1 cellular context compared by ENCODE assay signal in genomic region chr4:186723207-186724047, GRCh38.
TF ChIP-seq lines count a peak whose summit lies in the region.

A gene with protein sequence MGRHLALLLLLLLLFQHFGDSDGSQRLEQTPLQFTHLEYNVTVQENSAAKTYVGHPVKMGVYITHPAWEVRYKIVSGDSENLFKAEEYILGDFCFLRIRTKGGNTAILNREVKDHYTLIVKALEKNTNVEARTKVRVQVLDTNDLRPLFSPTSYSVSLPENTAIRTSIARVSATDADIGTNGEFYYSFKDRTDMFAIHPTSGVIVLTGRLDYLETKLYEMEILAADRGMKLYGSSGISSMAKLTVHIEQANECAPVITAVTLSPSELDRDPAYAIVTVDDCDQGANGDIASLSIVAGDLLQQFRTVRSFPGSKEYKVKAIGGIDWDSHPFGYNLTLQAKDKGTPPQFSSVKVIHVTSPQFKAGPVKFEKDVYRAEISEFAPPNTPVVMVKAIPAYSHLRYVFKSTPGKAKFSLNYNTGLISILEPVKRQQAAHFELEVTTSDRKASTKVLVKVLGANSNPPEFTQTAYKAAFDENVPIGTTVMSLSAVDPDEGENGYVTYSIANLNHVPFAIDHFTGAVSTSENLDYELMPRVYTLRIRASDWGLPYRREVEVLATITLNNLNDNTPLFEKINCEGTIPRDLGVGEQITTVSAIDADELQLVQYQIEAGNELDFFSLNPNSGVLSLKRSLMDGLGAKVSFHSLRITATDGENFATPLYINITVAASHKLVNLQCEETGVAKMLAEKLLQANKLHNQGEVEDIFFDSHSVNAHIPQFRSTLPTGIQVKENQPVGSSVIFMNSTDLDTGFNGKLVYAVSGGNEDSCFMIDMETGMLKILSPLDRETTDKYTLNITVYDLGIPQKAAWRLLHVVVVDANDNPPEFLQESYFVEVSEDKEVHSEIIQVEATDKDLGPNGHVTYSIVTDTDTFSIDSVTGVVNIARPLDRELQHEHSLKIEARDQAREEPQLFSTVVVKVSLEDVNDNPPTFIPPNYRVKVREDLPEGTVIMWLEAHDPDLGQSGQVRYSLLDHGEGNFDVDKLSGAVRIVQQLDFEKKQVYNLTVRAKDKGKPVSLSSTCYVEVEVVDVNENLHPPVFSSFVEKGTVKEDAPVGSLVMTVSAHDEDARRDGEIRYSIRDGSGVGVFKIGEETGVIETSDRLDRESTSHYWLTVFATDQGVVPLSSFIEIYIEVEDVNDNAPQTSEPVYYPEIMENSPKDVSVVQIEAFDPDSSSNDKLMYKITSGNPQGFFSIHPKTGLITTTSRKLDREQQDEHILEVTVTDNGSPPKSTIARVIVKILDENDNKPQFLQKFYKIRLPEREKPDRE (N-terminal part only) (minus strand): TSS chr4:186723856. CDS start chr4:186709827, 14,029 bp downstream.

TF ChIP-seq in IMR-90, 13 proteins besides CTCF, POLR2A, EP300 and RAD21 (continued from another document):
- TF ChIP-seq, protein P1, sequence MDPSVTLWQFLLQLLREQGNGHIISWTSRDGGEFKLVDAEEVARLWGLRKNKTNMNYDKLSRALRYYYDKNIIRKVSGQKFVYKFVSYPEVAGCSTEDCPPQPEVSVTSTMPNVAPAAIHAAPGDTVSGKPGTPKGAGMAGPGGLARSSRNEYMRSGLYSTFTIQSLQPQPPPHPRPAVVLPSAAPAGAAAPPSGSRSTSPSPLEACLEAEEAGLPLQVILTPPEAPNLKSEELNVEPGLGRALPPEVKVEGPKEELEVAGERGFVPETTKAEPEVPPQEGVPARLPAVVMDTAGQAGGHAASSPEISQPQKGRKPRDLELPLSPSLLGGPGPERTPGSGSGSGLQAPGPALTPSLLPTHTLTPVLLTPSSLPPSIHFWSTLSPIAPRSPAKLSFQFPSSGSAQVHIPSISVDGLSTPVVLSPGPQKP (IDR thresholded peaks at IDR 0.05; ENCODE audit: borderline replicate concordance, low read depth, low read length), result no peak
- TF ChIP-seq MXI1 (IDR thresholded peaks at IDR 0.05; ENCODE audit: borderline replicate concordance, low read depth, low read length) (no peak; the same call in 1 of the 2 replicates), SMC3 (IDR thresholded peaks at IDR 0.05; ENCODE audit: low read depth, low read length) (peak; percentile 21; the same call in 1 of the 2 replicates), CEBPB (IDR thresholded peaks at IDR 0.05; ENCODE audit: low read depth, low read length) (no peak), BHLHE40 (IDR thresholded peaks at IDR 0.05; ENCODE audit: low read depth, low read length) (0 out of 2 replicates have a peak, but pooled peaks have one; percentile 14), FOS (IDR thresholded peaks at IDR 0.05; ENCODE audit: low read depth, low read length) (no peak)
TF ChIP-seq in IMR-90: peak in this region for 3.
